1 cellular context compared by ENCODE assay signal in genomic region chr15:43927203-43927602, GRCh38.
TF ChIP-seq lines count a peak whose summit lies in the region.

No MANE protein-coding gene starts in this region.

TF ChIP-seq in endothelial cell of umbilical vein, 7 proteins besides CTCF, POLR2A, EP300 and RAD21 (continued from another document):
- TF ChIP-seq POLR2AphosphoS5 (IDR thresholded peaks at IDR 0.05; ENCODE audit: insufficient read depth, low read depth, low read length) (no peak), GATA2 (IDR thresholded peaks at IDR 0.05; ENCODE audit: insufficient read depth, insufficient read length, low read depth, low read length) (no peak), MYC (IDR thresholded peaks at IDR 0.05; ENCODE audit: low read depth, low read length) (no peak)
